In the genomic region with DNA sequence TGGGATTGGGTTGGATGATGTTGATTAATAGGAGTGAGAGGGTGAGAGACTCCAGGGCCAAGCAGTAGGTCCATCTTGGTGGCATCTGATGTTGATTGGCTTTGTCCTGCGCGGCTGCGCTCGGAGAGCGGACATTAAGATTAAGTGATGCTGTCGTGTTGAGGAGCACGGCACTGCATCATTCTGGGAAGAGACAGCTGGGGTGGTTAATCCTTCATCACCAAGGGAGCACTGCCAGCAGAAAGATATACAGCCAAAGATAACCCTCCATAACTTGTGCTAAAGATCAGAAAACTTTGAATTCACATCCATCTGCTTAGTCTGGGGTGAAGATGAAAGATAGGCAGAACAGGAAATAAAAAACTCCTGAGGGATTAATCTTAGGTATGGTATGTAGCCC, we compare ENCODE assay signal across 24 cellular contexts.
"Had no signal": no experiment of that assay in that cellular context is flagged by ENCODE, and none has a peak within 500 bp of the region (broad histone marks: within the 10 kb centered on the region; RNA-seq: fewer than 3 reads in every experiment).

No MANE protein-coding gene starts in this region.

- H3K4me3 Mint-ChIP-seq: dendritic cell treated with granulocyte-macrophage colony-stimulating factor and Interleukin-4, amounts not matched to agents 40 ng/mL and 50 ng/mL, for 4 days; memory B cell; naive thymus-derived CD4-positive, alpha-beta T cell; nephron progenitor cell; stimulated activated memory B cell treated with anti-CD40 and anti-IgM and Interleukin-4, amounts not matched to agents 10 μg/mL and 1 μg/mL and 100 μg/mL, for 72 hours; type B pancreatic cell had no signal

- H3K27ac Mint-ChIP-seq: dendritic cell treated with granulocyte-macrophage colony-stimulating factor and Interleukin-4, amounts not matched to agents 40 ng/mL and 50 ng/mL, for 4 days; memory B cell; naive thymus-derived CD4-positive, alpha-beta T cell; stimulated activated memory B cell treated with anti-CD40 and anti-IgM and Interleukin-4, amounts not matched to agents 10 μg/mL and 1 μg/mL and 100 μg/mL, for 72 hours had no signal

- H3K4me2 ChIP-seq: hepatocyte had no signal

- ATAC-seq: left lobe of liver; naive thymus-derived CD4-positive, alpha-beta T cell; sciatic nerve; stimulated activated memory B cell treated with anti-CD40 and anti-IgM and Interleukin-4, amounts not matched to agents 10 μg/mL and 1 μg/mL and 100 μg/mL, for 72 hours; stimulated activated naive CD8-positive, alpha-beta T cell treated with anti-CD3 and anti-CD28 coated beads, Interleukin-15, Interleukin-2, amounts not matched to agents 100 U/mL and 50 U/mL, for 24 hours had no signal

- H3K9me3 ChIP-seq: colonic mucosa, mucosa of descending colon, prostate gland, right atrium auricular region, testis, tibial artery had no signal

- H3K4me3 ChIP-seq: colonic mucosa, hepatocyte, lung, mucosa of descending colon, prostate gland, right atrium auricular region, testis, tibial artery had no signal

- H3K36me3 Mint-ChIP-seq: memory B cell; naive thymus-derived CD4-positive, alpha-beta T cell; stimulated activated memory B cell treated with anti-CD40 and anti-IgM and Interleukin-4, amounts not matched to agents 10 μg/mL and 1 μg/mL and 100 μg/mL, for 72 hours; type B pancreatic cell had no signal

- DNase-seq: colonic mucosa; effector memory CD4-positive, alpha-beta T cell; head of caudate nucleus; kidney; mucosa of descending colon; naive thymus-derived CD4-positive, alpha-beta T cell; nephron progenitor cell; nucleus accumbens; stimulated activated CD4-positive, alpha-beta T cell treated with anti-CD3 and anti-CD28 coated beads, Interleukin-2, amount 100 ng/mL, for 24 hours; stimulated activated CD4-positive, alpha-beta T cell treated with anti-CD3 and anti-CD28 coated beads, Interleukin-4, amount 100 ng/mL, for 4 hours; stimulated activated naive CD8-positive, alpha-beta T cell treated with anti-CD3 and anti-CD28 coated beads, Interleukin-15, Interleukin-2, amounts not matched to agents 100 U/mL and 50 U/mL, for 24 hours; substantia nigra; testis; tibial artery had no signal

- H3K79me2 ChIP-seq: hepatocyte had no signal

- H3K27ac ChIP-seq: colonic mucosa, hepatocyte, prostate gland, right atrium auricular region, testis, tibial artery had no signal

- H3K36me3 ChIP-seq: colonic mucosa, prostate gland, right atrium auricular region, tibial artery had no signal

- H3K4me1 ChIP-seq: colonic mucosa, prostate gland, right atrium auricular region, testis, tibial artery had no signal

- H3K9me3 Mint-ChIP-seq: dendritic cell treated with granulocyte-macrophage colony-stimulating factor and Interleukin-4, amounts not matched to agents 40 ng/mL and 50 ng/mL, for 4 days; memory B cell; naive thymus-derived CD4-positive, alpha-beta T cell; nephron progenitor cell; stimulated activated memory B cell treated with anti-CD40 and anti-IgM and Interleukin-4, amounts not matched to agents 10 μg/mL and 1 μg/mL and 100 μg/mL, for 72 hours; type B pancreatic cell had no signal

- H3K4me1 Mint-ChIP-seq: memory B cell; naive thymus-derived CD4-positive, alpha-beta T cell; stimulated activated memory B cell treated with anti-CD40 and anti-IgM and Interleukin-4, amounts not matched to agents 10 μg/mL and 1 μg/mL and 100 μg/mL, for 72 hours had no signal

- H3K27me3 Mint-ChIP-seq: dendritic cell treated with granulocyte-macrophage colony-stimulating factor and Interleukin-4, amounts not matched to agents 40 ng/mL and 50 ng/mL, for 4 days had no signal

- H2AFZ ChIP-seq: hepatocyte had no signal

- H3K27me3 ChIP-seq: colonic mucosa, right atrium auricular region, testis, tibial artery had no signal
